In genomic region chr22:24407278-24407665, GRCh38 we compare ENCODE assay signal across 1 cellular context.
TF ChIP-seq lines count a peak whose summit lies in the region.

No MANE protein-coding gene starts in this region.

TF ChIP-seq in K562, 482 proteins besides CTCF, POLR2A, EP300 and RAD21:
- TF ChIP-seq MXI1 (IDR thresholded peaks at IDR 0.05; ENCODE audit: low read depth, low read length) (no peak), ZFX (CRISPR knock-in tag; IDR thresholded peaks at IDR 0.05) (no peak), BHLHE40 (IDR thresholded peaks at IDR 0.05; ENCODE audit: low read length) (no peak)
TF ChIP-seq in K562: peak in this region for 0.
